Comparison of ENCODE assay signal across 8 cellular contexts in the genomic region with DNA sequence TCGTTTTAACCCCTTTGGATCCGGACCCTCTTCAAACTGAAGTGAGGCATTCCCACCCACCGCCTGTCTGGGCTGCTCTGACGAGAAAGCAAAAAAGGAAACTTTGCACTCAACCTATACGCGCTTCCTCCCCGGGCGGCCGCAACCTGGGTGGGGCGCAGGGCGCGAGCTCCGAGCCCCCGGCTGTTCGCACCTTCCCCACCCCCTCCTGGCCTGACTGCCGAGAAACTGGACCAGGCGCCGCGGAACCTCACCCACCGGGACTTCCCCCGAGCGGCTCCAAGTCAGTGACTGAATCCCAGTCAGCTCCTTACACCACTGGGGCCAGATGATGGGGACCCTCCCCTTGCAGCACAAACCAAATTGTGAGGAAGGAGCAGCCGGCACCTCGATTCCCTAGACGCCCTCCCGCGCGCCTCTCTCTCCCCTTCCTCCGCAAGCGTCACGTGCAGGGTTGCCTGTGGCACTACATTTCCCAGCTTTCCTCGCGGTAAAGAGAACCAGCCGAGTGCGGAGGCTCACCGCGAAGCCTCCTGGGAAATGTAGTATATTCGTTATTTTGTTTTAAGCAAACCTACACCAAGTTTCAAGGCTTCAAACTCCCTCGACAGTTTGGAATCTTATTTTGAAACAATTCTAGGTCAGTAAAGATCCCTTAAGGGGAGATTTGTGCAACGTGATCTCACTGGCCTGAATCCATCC.
DNase-seq lines count a peak whose midpoint lies in the region; ATAC-seq and TF ChIP-seq lines count a peak whose summit lies in the region.

A gene with protein sequence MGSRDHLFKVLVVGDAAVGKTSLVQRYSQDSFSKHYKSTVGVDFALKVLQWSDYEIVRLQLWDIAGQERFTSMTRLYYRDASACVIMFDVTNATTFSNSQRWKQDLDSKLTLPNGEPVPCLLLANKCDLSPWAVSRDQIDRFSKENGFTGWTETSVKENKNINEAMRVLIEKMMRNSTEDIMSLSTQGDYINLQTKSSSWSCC (minus strand): TSS at position 468 of the 702 bp plus-strand sequence. CDS start 526 bp downstream, outside the sequence.

- CTCF ChIA-PET in AG04449 (lab: Yijun Ruan, JAX), result interaction anchor here (0.7 to 4.3 kb wide), 6 partner anchors 17 to 202 kb away, joined by 3 to 19 read pairs (median 6); partner anchors contain the start of gene NUCKS1

- no peak for DNase-seq in AG04449 (ENCODE audit: low read depth, low spot score)
- DNase-seq in NCI-H226, result peak; percentile 82
- peak; percentile 55 to 69 (median 62) for DNase-seq in activated CD4-positive, CD25-positive, alpha-beta regulatory T cell (lab: John Stamatoyannopoulos, UW)
- DNase-seq in central memory CD4-positive, alpha-beta T cell, result peak; percentile 88
- DNase-seq in islet precursor cell, result peak; percentile 81
- DNase-seq in stimulated activated CD4-positive, alpha-beta T cell treated with anti-CD3 and anti-CD28 coated beads, Interleukin-12 subunit alpha, Interleukin-12 subunit beta, amount 100 ng/mL, for 4 hours, result peak; percentile 72

- TF ChIP-seq CTCF in AG04449 (IDR thresholded peaks at IDR 0.05; ENCODE audit: insufficient read depth, low read length, missing control alignments), result no peak

- POLR2A ChIA-PET in AG04449 (lab: Yijun Ruan, JAX), result interaction anchor here (1.0 kb wide), 1 partner anchor 9 kb away, joined by 4 read pairs; no protein-coding TSS in a partner anchor

- H3K4me3 ChIP-seq in AG04449 (ENCODE audit: low read depth, low read length), result peak within 1 kb of the TSS; percentile 82

- peak; percentile 82 for ATAC-seq in GM18907 (IDR thresholded peaks at IDR 0.05; ENCODE audit: unreplicated experiment)
- peak; percentile 79 for ATAC-seq in HG03139 (IDR thresholded peaks at IDR 0.05; ENCODE audit: unreplicated experiment)
